Comparison of ENCODE assay signal across 14 cellular contexts in genomic region chr5:145661737-145662530, GRCh38.
DNase-seq lines count a peak whose midpoint lies in the region; ATAC-seq and TF ChIP-seq lines count a peak whose summit lies in the region.
"Had no signal": no experiment of that assay in that cellular context is flagged by ENCODE, and none has a peak within 500 bp of the region (broad histone marks: within the 10 kb centered on the region; RNA-seq: fewer than 3 reads in every experiment).

No MANE protein-coding gene starts in this region.

- POLR2A ChIA-PET in IMR-90 (lab: Charles Lee; ENCODE audit: unreplicated experiment), result no interaction called here

- ATAC-seq in IMR-90 (ENCODE audit: low read depth) (no peak), mucosa of descending colon (peak; percentile 17), HG03039 (IDR thresholded peaks at IDR 0.05; ENCODE audit: unreplicated experiment) (no peak), GM18505 (IDR thresholded peaks at IDR 0.05; ENCODE audit: unreplicated experiment) (no peak)
- ATAC-seq: A549; CD8-positive, alpha-beta T cell; HCT116 had no signal

- no peak overlapping the region for H2BK5ac ChIP-seq in IMR-90 (ENCODE audit: low read depth, low read length, poor library complexity, severe bottlenecking)

- H3K14ac ChIP-seq in IMR-90 (replicated peaks; ENCODE audit: low read depth, low read length), result no peak overlapping the region

- BruUV-seq in IMR-90 (replicated peaks; lab: Mats Ljungman, UMichigan), result no TSS peak

- DNase-seq in IMR-90 (peak; percentile 16), adipocyte (ENCODE audit: low read depth) (peak; percentile 60), fibroblast of mammary gland (ENCODE audit: low read depth) (peak; percentile 8), mucosa of descending colon (no peak), NCI-H2171 treated with DMSO at 0.1 percent for 48 hours (lab: John Stamatoyannopoulos, UW) (no peak)
- DNase-seq: CD8-positive, alpha-beta T cell; COR-L47; DMS79 treated with DMSO at 0.1 percent for 48 hours; GDM1 had no signal

- no peak overlapping the region for H3K23ac ChIP-seq in IMR-90 (ENCODE audit: low read depth, low read length)

- no peak overlapping the region for H4K8ac ChIP-seq in IMR-90 (ENCODE audit: low read depth in 2 of 2, low read length in 2 of 2)

- no peaks in the 10 kb centered on the region for H4K20me1 ChIP-seq in IMR-90 (ENCODE audit: insufficient read depth, low read length)

- no peak for TF ChIP-seq CTCF in IMR-90 (conservative IDR thresholded peaks at IDR 0.05; ENCODE audit: low read depth, low read length)
- no peak for TF ChIP-seq CTCF in fibroblast of mammary gland (conservative IDR thresholded peaks at IDR 0.05; ENCODE audit: control insufficient read depth, insufficient read depth, low read depth, low read length)
- no peak for TF ChIP-seq CTCF in mucosa of descending colon (IDR thresholded peaks at IDR 0.05)

- in situ Hi-C loops in IMR-90 (cut with MboI; ENCODE audit: low sequenced_read_pairs), result no loop called here

- H3K9me3 ChIP-seq in IMR-90 (ENCODE audit: control insufficient read depth, insufficient read depth, low read length) (no peaks in the 10 kb centered on the region), adipocyte (ENCODE audit: control insufficient read depth, low read length) (no peaks in the 10 kb centered on the region), mucosa of descending colon (no peaks in the 10 kb centered on the region)
- H3K9me3 ChIP-seq: A549 had no signal

- H3K9me1 ChIP-seq in IMR-90 (ENCODE audit: insufficient read depth, low read length), result no peaks in the 10 kb centered on the region

- no peak overlapping the region for H4K91ac ChIP-seq in IMR-90 (ENCODE audit: insufficient read depth, low read depth, low read length)

- no peaks in the 10 kb centered on the region for H3K79me1 ChIP-seq in IMR-90 (ENCODE audit: low read depth in 1 of 2, low read length in 2 of 2)

- no peak overlapping the region for H3K4ac ChIP-seq in IMR-90 (ENCODE audit: low read depth, low read length)

- H3K56ac ChIP-seq in IMR-90 (ENCODE audit: extremely low read depth, insufficient read depth, low read length), result no peak overlapping the region

- no peak overlapping the region for H3K9ac ChIP-seq in IMR-90 (ENCODE audit: low read depth, low read length)
- no peak overlapping the region for H3K9ac ChIP-seq in adipocyte (ENCODE audit: low read length)

- dilution Hi-C loops in IMR-90 (cut with HindIII; ENCODE audit: low sequenced_read_pairs, unreplicated experiment), result no loop called here

- no peak overlapping the region for H2AK5ac ChIP-seq in IMR-90 (ENCODE audit: low read depth, low read length)

- no peak for TF ChIP-seq RAD21 in IMR-90 (IDR thresholded peaks at IDR 0.05; ENCODE audit: low read length)

- H3K27me3 ChIP-seq in IMR-90 (ENCODE audit: control insufficient read depth, insufficient read depth, low read length) (no peaks in the 10 kb centered on the region), adipocyte (replicated peaks; ENCODE audit: control insufficient read depth, insufficient read depth, low read length) (no peaks in the 10 kb centered on the region)

- 0% methylated on average over 1 of the region's 3 CpGs; no CpG with 5 or more reads in 1 of the 2 experiments for WGBS in IMR-90 (ENCODE audit: extremely low coverage in 2 of 2, insufficient read length in 1 of 2), 2 experiments

- H3K36me3 ChIP-seq in IMR-90 (ENCODE audit: control insufficient read depth, insufficient read depth, low read length), result no peaks in the 10 kb centered on the region
- no peaks in the 10 kb centered on the region for H3K36me3 ChIP-seq in adipocyte (ENCODE audit: control insufficient read depth, insufficient read depth, low read length, severe bottlenecking)
- no peaks in the 10 kb centered on the region for H3K36me3 ChIP-seq in mucosa of descending colon (ENCODE audit: low read depth)

- no peak overlapping the region for H3K27ac ChIP-seq in IMR-90 (ENCODE audit: insufficient read depth, low read length)
- H3K27ac ChIP-seq: A549, HL-60 had no signal

- H3K4me1 ChIP-seq in IMR-90 (ENCODE audit: control insufficient read depth, insufficient read depth, low read length), result no peaks in the 10 kb centered on the region
- peaks cover 14% of the 10 kb centered on the region for H3K4me1 ChIP-seq in adipocyte (ENCODE audit: control insufficient read depth, insufficient read depth, low read length)
- H3K4me1 ChIP-seq in mucosa of descending colon (ENCODE audit: low read depth), result no peaks in the 10 kb centered on the region
- H3K4me1 ChIP-seq: A549 had no signal

- no peak overlapping the region for H2AFZ ChIP-seq in IMR-90 (replicated peaks; ENCODE audit: low read length, poor library complexity)

- intact Hi-C loops in IMR-90 (cut with micrococcal nuclease) (no loop called here), mucosa of descending colon (cut with DNase I, micrococcal nuclease) (no loop called here)

- no peak overlapping the region for H2BK20ac ChIP-seq in IMR-90 (ENCODE audit: low read depth, low read length)

- no peak overlapping the region for H2BK15ac ChIP-seq in IMR-90 (ENCODE audit: low read depth, low read length)

- no peak overlapping the region for H3K4me2 ChIP-seq in IMR-90 (ENCODE audit: low read depth, low read length)
- H3K4me2 ChIP-seq: A549 had no signal

- no peak overlapping the region for H3K4me3 ChIP-seq in IMR-90 (ENCODE audit: insufficient read depth, low read depth, low read length)
- no peak overlapping the region for H3K4me3 ChIP-seq in adipocyte (ENCODE audit: low read length)
- no peak overlapping the region for H3K4me3 ChIP-seq in fibroblast of mammary gland (ENCODE audit: control insufficient read depth, low read depth, low read length)
- H3K4me3 ChIP-seq in mucosa of descending colon, result no peak overlapping the region
- H3K4me3 ChIP-seq: A549 had no signal

- H3K18ac ChIP-seq in IMR-90 (ENCODE audit: low read depth, low read length), result no peak overlapping the region

- no peak overlapping the region for H4K5ac ChIP-seq in IMR-90 (ENCODE audit: low read depth, low read length)

- CTCF ChIA-PET in IMR-90 (lab: Yijun Ruan, JAX), result interaction anchor here (0.8 kb wide), 1 partner anchor 13 kb away, joined by 3 read pairs; no protein-coding TSS in a partner anchor

- TF ChIP-seq POLR2A in IMR-90 (IDR thresholded peaks at IDR 0.05; ENCODE audit: low read depth, low read length) (no peak), GM18505 (IDR thresholded peaks at IDR 0.05; ENCODE audit: borderline replicate concordance, extremely low read depth, insufficient read depth, insufficient read length) (no peak)

- no peak overlapping the region for H2AK9ac ChIP-seq in IMR-90 (replicated peaks; ENCODE audit: low read depth, low read length, poor library complexity)

- no peak overlapping the region for H2BK120ac ChIP-seq in IMR-90 (ENCODE audit: low read depth, low read length)

TF ChIP-seq in IMR-90, 13 proteins besides CTCF, POLR2A, EP300 and RAD21:
- TF ChIP-seq RFX5 (IDR thresholded peaks at IDR 0.05; ENCODE audit: low read depth, low read length) (no peak), SMC3 (IDR thresholded peaks at IDR 0.05; ENCODE audit: low read depth, low read length) (no peak), MXI1 (IDR thresholded peaks at IDR 0.05; ENCODE audit: borderline replicate concordance, low read depth, low read length) (no peak), CHD1 (IDR thresholded peaks at IDR 0.05; ENCODE audit: low read depth, low read length) (no peak)

Comparison
In these comparisons a context has a peak if more than half of its experiments do, and no peak if none do; other contexts are left out.
1. DNase-seq: peak in IMR-90 (single experiment), adipocyte (single experiment) and fibroblast of mammary gland (single experiment); none in mucosa of descending colon (0 of 3) and NCI-H2171 treated with DMSO at 0.1 percent for 48 hours (single experiment).